21 cellular contexts compared by ENCODE assay signal in the genomic region with DNA sequence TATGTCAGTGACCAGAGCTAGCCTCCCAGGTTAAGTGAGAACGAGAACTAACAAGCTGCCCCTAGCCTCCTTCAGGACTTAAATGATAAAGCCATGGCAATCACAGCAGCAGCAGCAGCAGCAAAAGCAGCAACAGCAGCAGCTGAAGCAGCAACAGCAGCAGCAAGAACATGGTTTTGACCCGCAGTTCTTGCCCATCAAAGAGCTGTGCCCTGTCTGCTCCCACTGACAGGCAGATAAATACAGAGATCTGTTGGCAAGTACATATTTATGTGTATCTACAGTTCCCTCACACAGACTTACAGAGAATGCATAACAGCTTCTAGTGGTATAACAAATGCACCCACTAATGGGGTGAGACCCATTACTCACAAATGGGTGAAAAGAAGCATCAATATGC.
"Had no signal": no experiment of that assay in that cellular context is flagged by ENCODE, and none has a peak within 500 bp of the region (broad histone marks: within the 10 kb centered on the region; RNA-seq: fewer than 3 reads in every experiment).

No MANE protein-coding gene starts in this region.

- H3K27me3 Mint-ChIP-seq: activated CD4-positive, alpha-beta memory T cell treated with anti-CD3 and anti-CD28 coated beads for 36 hours; activated naive CD8-positive, alpha-beta T cell treated with anti-CD3 and anti-CD28 coated beads, Interleukin-2, amount 10 ng/mL, durations not matched to agents 7 days and 5 days; stimulated activated memory B cell treated with anti-CD40 and anti-IgM and Interleukin-4, amounts not matched to agents 10 μg/mL and 1 μg/mL and 100 μg/mL, for 72 hours had no signal

- H3K36me3 Mint-ChIP-seq: activated naive CD8-positive, alpha-beta T cell treated with anti-CD3 and anti-CD28 coated beads, Interleukin-2, amount 10 ng/mL, durations not matched to agents 7 days and 5 days; stimulated activated memory B cell treated with anti-CD40 and anti-IgM and Interleukin-4, amounts not matched to agents 10 μg/mL and 1 μg/mL and 100 μg/mL, for 72 hours had no signal

- H3K4me1 Mint-ChIP-seq: activated naive CD8-positive, alpha-beta T cell treated with anti-CD3 and anti-CD28 coated beads, Interleukin-2, amount 10 ng/mL, durations not matched to agents 7 days and 5 days; stimulated activated memory B cell treated with anti-CD40 and anti-IgM and Interleukin-4, amounts not matched to agents 10 μg/mL and 1 μg/mL and 100 μg/mL, for 72 hours had no signal

- H3K27me3 ChIP-seq: stomach, suprapubic skin, tibial nerve, uterus had no signal

- H3K4me3 Mint-ChIP-seq: activated CD4-positive, alpha-beta memory T cell treated with anti-CD3 and anti-CD28 coated beads for 36 hours; activated naive CD4-positive, alpha-beta T cell treated with anti-CD3 and anti-CD28 coated beads for 36 hours; activated naive CD8-positive, alpha-beta T cell treated with anti-CD3 and anti-CD28 coated beads, Interleukin-2, amount 10 ng/mL, durations not matched to agents 7 days and 5 days; nephron progenitor cell; stimulated activated memory B cell treated with anti-CD40 and anti-IgM and Interleukin-4, amounts not matched to agents 10 μg/mL and 1 μg/mL and 100 μg/mL, for 72 hours had no signal

- DNase-seq: activated CD4-positive, alpha-beta memory T cell treated with anti-CD3 and anti-CD28 coated beads for 36 hours; activated CD4-positive, alpha-beta T cell treated with anti-CD3 and anti-CD28 coated beads for 48 hours; activated effector memory CD4-positive, alpha-beta T cell treated with Interleukin-2 at 50 U/mL for 16 hours; activated naive CD4-positive, alpha-beta T cell treated with anti-CD3 and anti-CD28 coated beads for 36 hours; activated naive CD8-positive, alpha-beta T cell treated with anti-CD3 and anti-CD28 coated beads, Interleukin-2, amount 10 ng/mL, durations not matched to agents 7 days and 5 days; activated T-cell treated with anti-CD3 and anti-CD28 coated beads, Interleukin-2, amount 50 U/mL, for 48 hours; amniotic stem cell; cortex of kidney; foreskin fibroblast; kidney; nephron progenitor cell; occipital lobe; posterior cingulate gyrus; retina; stimulated activated CD4-positive, alpha-beta T cell treated with anti-CD3 and anti-CD28 coated beads, Interleukin-2, amount 100 ng/mL, for 24 hours; stomach; uterus had no signal

- H3K9me3 ChIP-seq: stomach, suprapubic skin, tibial nerve, uterus had no signal

- H3K4me1 ChIP-seq: suprapubic skin, uterus had no signal

- H3K4me3 ChIP-seq: stomach, suprapubic skin, tibial nerve, uterus had no signal

- H3K9me3 Mint-ChIP-seq: activated CD4-positive, alpha-beta memory T cell treated with anti-CD3 and anti-CD28 coated beads for 36 hours; activated naive CD4-positive, alpha-beta T cell treated with anti-CD3 and anti-CD28 coated beads for 36 hours; activated naive CD8-positive, alpha-beta T cell treated with anti-CD3 and anti-CD28 coated beads, Interleukin-2, amount 10 ng/mL, durations not matched to agents 7 days and 5 days; nephron progenitor cell; stimulated activated memory B cell treated with anti-CD40 and anti-IgM and Interleukin-4, amounts not matched to agents 10 μg/mL and 1 μg/mL and 100 μg/mL, for 72 hours had no signal

- H3K27ac ChIP-seq: stomach, suprapubic skin, tibial nerve, uterus had no signal

- H3K27ac Mint-ChIP-seq: activated CD4-positive, alpha-beta memory T cell treated with anti-CD3 and anti-CD28 coated beads for 36 hours; activated naive CD4-positive, alpha-beta T cell treated with anti-CD3 and anti-CD28 coated beads for 36 hours; activated naive CD8-positive, alpha-beta T cell treated with anti-CD3 and anti-CD28 coated beads, Interleukin-2, amount 10 ng/mL, durations not matched to agents 7 days and 5 days; nephron progenitor cell; stimulated activated memory B cell treated with anti-CD40 and anti-IgM and Interleukin-4, amounts not matched to agents 10 μg/mL and 1 μg/mL and 100 μg/mL, for 72 hours had no signal

- H3K36me3 ChIP-seq: stomach, suprapubic skin, tibial nerve, uterus had no signal

- ATAC-seq: left lobe of liver; stimulated activated memory B cell treated with anti-CD40 and anti-IgM and Interleukin-4, amounts not matched to agents 10 μg/mL and 1 μg/mL and 100 μg/mL, for 72 hours had no signal
